In genomic region chr21:34822957-34823356, GRCh38 we compare ENCODE assay signal across 12 cellular contexts.
DNase-seq lines count a peak whose midpoint lies in the region; ATAC-seq, FAIRE-seq and TF ChIP-seq lines count a peak whose summit lies in the region.
"Had no signal": no experiment of that assay in that cellular context is flagged by ENCODE, and none has a peak within 500 bp of the region (broad histone marks: within the 10 kb centered on the region; RNA-seq: fewer than 3 reads in every experiment).

No MANE protein-coding gene starts in this region.

- POLR2A ChIA-PET in HepG2 (lab: Yijun Ruan, JAX) = no interaction called here
- POLR2A ChIA-PET in CD8-positive, alpha-beta memory T cell (lab: Charles Lee) = no interaction called here

- BruUV-seq in HepG2 (replicated peaks; lab: Mats Ljungman, UMichigan) = no TSS peak

- TF ChIP-seq EP300 in HepG2 (IDR thresholded peaks at IDR 0.05; ENCODE audit: low read depth in 2 of 2, low read length in 2 of 2) (no peak), HepG2 (CRISPR knock-in tag; IDR thresholded peaks at IDR 0.05; ENCODE audit: borderline replicate concordance) (no peak)

- H3K9me3 ChIP-seq in HepG2 (ENCODE audit: low read length) (no peaks in the 10 kb centered on the region), right lobe of liver (no peaks in the 10 kb centered on the region), adrenal gland (replicated peaks in 1 of 3) (no peaks in the 10 kb centered on the region)
- no peaks in the 10 kb centered on the region for H3K9me3 ChIP-seq in CD8-positive, alpha-beta memory T cell (ENCODE audit: low read length)

- H3K27me3 Mint-ChIP-seq in GM23338 (ENCODE audit: insufficient read depth, low read depth, poor library complexity) = peaks cover 4% of the 10 kb centered on the region
- H3K27me3 Mint-ChIP-seq in CD8-positive, alpha-beta memory T cell = no peaks in the 10 kb centered on the region
- H3K27me3 Mint-ChIP-seq: natural killer cell treated with Interleukin-12 subunit alpha and Interleukin-12 subunit beta and Interleukin-15 and Interleukin-18, amount 100 ng/mL, for 72 hours had no signal

- no peaks in the 10 kb centered on the region for H3K9me2 ChIP-seq in GM23338 (ENCODE audit: insufficient read depth)

- H3K79me2 ChIP-seq in HepG2 (ENCODE audit: insufficient read depth, low read length) (no peaks in the 10 kb centered on the region), GM23338 (replicated peaks; ENCODE audit: insufficient read depth) (no peaks in the 10 kb centered on the region)

- TF ChIP-seq CTCF in HepG2 (CRISPR knock-in tag; IDR thresholded peaks at IDR 0.05) (no peak), right lobe of liver (IDR thresholded peaks at IDR 0.05) (no peak), adrenal gland (IDR thresholded peaks at IDR 0.05) (no peak), foreskin keratinocyte (conservative IDR thresholded peaks at IDR 0.05) (no peak), GM13976 (IDR thresholded peaks at IDR 0.05; ENCODE audit: borderline replicate concordance, control extremely low read depth, extremely low read depth, insufficient read depth, missing control alignments) (no peak), GM23338 (conservative IDR thresholded peaks at IDR 0.05; ENCODE audit: low read depth in 2 of 2) (no peak)

- intact Hi-C loops in HepG2 (cut with micrococcal nuclease; ENCODE audit: unreplicated experiment) (no loop called here), right lobe of liver (cut with DNase I) (no loop called here), adrenal gland (cut with DNase I) (no loop called here)

- H3K27me3 ChIP-seq in HepG2 (ENCODE audit: control insufficient read depth in 1 of 2, insufficient read depth in 2 of 2, low read length in 2 of 2) (no peaks in the 10 kb centered on the region), right lobe of liver (no peaks in the 10 kb centered on the region), adrenal gland (no peaks in the 10 kb centered on the region), foreskin keratinocyte (no peaks in the 10 kb centered on the region), GM23338 (ENCODE audit: insufficient read depth) (no peaks in the 10 kb centered on the region)
- H3K27me3 ChIP-seq in CD8-positive, alpha-beta memory T cell (ENCODE audit: insufficient read depth, low read length, poor library complexity, severe bottlenecking) = no peaks in the 10 kb centered on the region

- no peaks in the 10 kb centered on the region for H3F3A ChIP-seq in GM23338 (replicated peaks; ENCODE audit: low read depth)

- TF ChIP-seq RAD21 in HepG2 (CRISPR knock-in tag; IDR thresholded peaks at IDR 0.05) = no peak

- no peak for FAIRE-seq in HepG2 (lab: Jason Lieb, UNC)

- in situ Hi-C loops in HepG2 (cut with HindIII; ENCODE audit: extremely low pct_ligation_motif_present, low pct_unique_long_range_greater_than_20kb) = no loop called here
- in situ Hi-C loops in GM13976 (cut with MboI; ENCODE audit: low sequenced_read_pairs, unreplicated experiment) = no loop called here

- peaks cover 9 to 25% of the 10 kb centered on the region in 2 experiments; a peak in 4 of 5 replicates for H3K36me3 ChIP-seq in HepG2 (replicated peaks in 1 of 2; ENCODE audit: control insufficient read depth in 1 of 2, insufficient read depth in 2 of 2, low read length in 2 of 2)
- H3K36me3 ChIP-seq in right lobe of liver = no peaks in the 10 kb centered on the region
- no peaks in the 10 kb centered on the region for H3K36me3 ChIP-seq in adrenal gland (replicated peaks in 1 of 2)
- H3K36me3 ChIP-seq in GM23338 (ENCODE audit: insufficient read depth) = no peaks in the 10 kb centered on the region
- H3K36me3 ChIP-seq in CD8-positive, alpha-beta memory T cell (ENCODE audit: insufficient read depth, low read length) = peaks cover 44% of the 10 kb centered on the region

- H3K36me3 Mint-ChIP-seq in GM23338 (ENCODE audit: low read depth) = peaks cover 15% of the 10 kb centered on the region
- H3K36me3 Mint-ChIP-seq in CD8-positive, alpha-beta memory T cell = peaks cover 19 to 84% (median 41%) of the 10 kb centered on the region in 3 donors

- H2AFZ ChIP-seq in HepG2 (ENCODE audit: low read length) = no peak overlapping the region
- H2AFZ ChIP-seq in GM23338 = no peak overlapping the region

- no peak for TF ChIP-seq POLR2A in HepG2 (IDR thresholded peaks at IDR 0.05; ENCODE audit: insufficient read depth in 1 of 2, low read depth in 2 of 2, low read length in 2 of 2)
- TF ChIP-seq POLR2A in right lobe of liver (IDR thresholded peaks at IDR 0.05) = no peak
- no peak for TF ChIP-seq POLR2A in adrenal gland (IDR thresholded peaks at IDR 0.05)

- no peak overlapping the region for H3K4me3 ChIP-seq in HepG2 (replicated peaks in 1 of 3; ENCODE audit: insufficient read depth in 1 of 3, low read depth in 2 of 3, low read length in 3 of 3)
- H3K4me3 ChIP-seq in right lobe of liver = no peak overlapping the region
- no peak overlapping the region for H3K4me3 ChIP-seq in adrenal gland
- H3K4me3 ChIP-seq in GM23338 = no peak overlapping the region
- no peak overlapping the region for H3K4me3 ChIP-seq in CD8-positive, alpha-beta memory T cell (ENCODE audit: low read length)

- ATAC-seq in HepG2 = no peak
- ATAC-seq in right lobe of liver = no peak
- ATAC-seq in foreskin keratinocyte = peak; percentile 49
- ATAC-seq in GM23338 = no peak
- ATAC-seq: natural killer cell treated with Interleukin-12 subunit alpha and Interleukin-12 subunit beta and Interleukin-15 and Interleukin-18, amount 100 ng/mL, for 72 hours had no signal

- H3K27ac Mint-ChIP-seq in GM23338 = no peak overlapping the region
- H3K27ac Mint-ChIP-seq in CD8-positive, alpha-beta memory T cell = peak overlapping the region in 2 of 8 donors; percentile 20 to 34

- H3K27ac ChIP-seq in HepG2 (ENCODE audit: extremely low read length, insufficient read depth, low read length) (no peak overlapping the region), right lobe of liver (no peak overlapping the region), adrenal gland (no peak overlapping the region), foreskin keratinocyte (peak overlapping the region; percentile 53), GM23338 (ENCODE audit: low read depth) (no peak overlapping the region)
- no peak overlapping the region for H3K27ac ChIP-seq in CD8-positive, alpha-beta memory T cell (ENCODE audit: low read depth, low read length)

- H4K20me1 ChIP-seq in HepG2 (ENCODE audit: insufficient read depth, low read length) (no peaks in the 10 kb centered on the region), GM23338 (replicated peaks; ENCODE audit: insufficient read depth) (no peaks in the 10 kb centered on the region)

- peaks cover 40% of the 10 kb centered on the region for H3K4me1 ChIP-seq in HepG2 (ENCODE audit: insufficient read depth, low read length)
- H3K4me1 ChIP-seq in right lobe of liver = peaks cover 0 to 9% (median 0%) of the 10 kb centered on the region in 4 donors
- H3K4me1 ChIP-seq in adrenal gland (replicated peaks in 1 of 2) = peaks cover 0 to 5% of the 10 kb centered on the region in 2 donors
- H3K4me1 ChIP-seq in foreskin keratinocyte = peaks cover 25% of the 10 kb centered on the region
- H3K4me1 ChIP-seq in GM23338 (ENCODE audit: insufficient read depth) = peaks cover 19% of the 10 kb centered on the region
- H3K4me1 ChIP-seq in CD8-positive, alpha-beta memory T cell (ENCODE audit: insufficient read depth, low read length) = peaks cover 3% of the 10 kb centered on the region

- H3K4me1 Mint-ChIP-seq in GM23338 = peaks cover 22% of the 10 kb centered on the region
- H3K4me1 Mint-ChIP-seq in CD8-positive, alpha-beta memory T cell = peaks cover 23 to 38% (median 32%) of the 10 kb centered on the region in 3 donors

- no peak overlapping the region for H3K4me3 Mint-ChIP-seq in GM23338
- no peak overlapping the region for H3K4me3 Mint-ChIP-seq in CD8-positive, alpha-beta memory T cell
- H3K4me3 Mint-ChIP-seq: natural killer cell treated with Interleukin-12 subunit alpha and Interleukin-12 subunit beta and Interleukin-15 and Interleukin-18, amount 100 ng/mL, for 72 hours had no signal

- no peak overlapping the region for H3K9ac ChIP-seq in HepG2 (ENCODE audit: insufficient read depth, low read depth, low read length)

- DNase-seq in HepG2 (ENCODE audit: low spot score) (no peak), right lobe of liver (no peak), adrenal gland (peak in 4 of 7 donors; percentile 40 to 55 (median 42)), foreskin keratinocyte (peak; percentile 66 to 76), GM13976 (ENCODE audit: low spot score) (no peak), NCI-H1092 (lab: John Stamatoyannopoulos, UW) (no peak), GM23338 (ENCODE audit: low spot score) (no peak)
- DNase-seq in CD8-positive, alpha-beta memory T cell = no peak
- DNase-seq: activated CD4-positive, alpha-beta T cell treated with anti-CD3 and anti-CD28 coated beads for 48 hours; NCI-H2171; SHP77 had no signal

- WGBS in HepG2 (ENCODE audit: low lambda C conversion rate) = 93% methylated on average over 6 of the region's 7 CpGs
- 87% methylated on average over 7 of the region's 7 CpGs for WGBS in right lobe of liver (ENCODE audit: insufficient coverage, low coverage, low lambda C conversion rate, missing lambda C conversion rate)
- WGBS in adrenal gland, 4 donors = 57 to 85% (median 72%) methylated on average over 6 to 7 of the region's 7 CpGs

- no peak overlapping the region for H3K4me2 ChIP-seq in HepG2 (ENCODE audit: low read depth, low read length)
- no peak overlapping the region for H3K4me2 ChIP-seq in GM23338

- peaks cover 20% of the 10 kb centered on the region for H3K9me3 Mint-ChIP-seq in GM23338
- peaks cover 0 to 1% (median 0%) of the 10 kb centered on the region in 5 donors for H3K9me3 Mint-ChIP-seq in CD8-positive, alpha-beta memory T cell
- H3K9me3 Mint-ChIP-seq: natural killer cell treated with Interleukin-12 subunit alpha and Interleukin-12 subunit beta and Interleukin-15 and Interleukin-18, amount 100 ng/mL, for 72 hours had no signal

- CTCF ChIA-PET in HepG2 (lab: Yijun Ruan, JAX; ENCODE audit: low intra/inter-chr PET ratio, low total read pairs) = no interaction called here
- CTCF ChIA-PET in CD8-positive, alpha-beta memory T cell (lab: Charles Lee) = interaction anchor here (1.2 kb wide), 1 partner anchor 75 kb away, joined by 3 read pairs; no protein-coding TSS in a partner anchor

TF ChIP-seq in HepG2, 621 proteins besides CTCF, POLR2A, EP300 and RAD21:
- no peak for TF ChIP-seq ZNF20 (CRISPR knock-in tag; IDR thresholded peaks at IDR 0.05)
- peak; percentile 81 to 92 for TF ChIP-seq MAFK (conservative IDR thresholded peaks at IDR 0.05 in 1 of 2, IDR thresholded peaks at IDR 0.05 in 1 of 2; ENCODE audit: low read length in 2 of 2)
- peak; percentile 86 for TF ChIP-seq MAFF (IDR thresholded peaks at IDR 0.05; ENCODE audit: low read depth, low read length)

TF ChIP-seq in GM23338, 12 proteins besides CTCF, POLR2A, EP300 and RAD21 (continues in another document):
- no peak for TF ChIP-seq EZH2 (IDR thresholded peaks at IDR 0.05; ENCODE audit: low read depth, unreplicated experiment)

Comparison
In these comparisons a context has a peak if more than half of its experiments do, and no peak if none do; other contexts are left out.
1. DNase-seq: peak in adrenal gland (4 of 7) and foreskin keratinocyte (2 of 2); none in HepG2 (single experiment), right lobe of liver (0 of 3), GM13976 (single experiment), NCI-H1092 (single experiment), GM23338 (single experiment) and CD8-positive, alpha-beta memory T cell (0 of 5).